ENCODE assay signal across 18 cellular contexts in the genomic region with DNA sequence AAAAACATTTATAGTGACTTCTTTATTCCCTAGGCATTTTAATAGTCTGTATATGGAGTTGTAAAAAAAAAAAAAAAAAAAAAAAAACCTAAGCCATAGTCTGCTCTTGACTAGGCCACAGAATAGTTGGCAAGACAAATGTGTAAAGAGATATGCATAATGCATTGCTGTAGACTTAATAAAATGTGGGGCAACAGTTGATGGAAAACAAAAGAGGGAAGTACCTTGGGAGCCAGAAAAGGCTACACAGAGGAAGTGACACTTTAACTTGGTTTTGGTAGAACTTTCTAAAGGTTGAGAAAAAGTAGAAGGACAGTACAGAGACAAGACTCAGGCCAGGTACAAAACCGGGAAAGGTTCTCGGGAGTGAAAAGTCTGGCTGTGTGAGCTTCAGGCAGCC.
"Had no signal": no experiment of that assay in that cellular context is flagged by ENCODE, and none has a peak within 500 bp of the region (broad histone marks: within the 10 kb centered on the region; RNA-seq: fewer than 3 reads in every experiment).

No MANE protein-coding gene starts in this region.

- ATAC-seq: activated CD4-positive, CD25-positive, alpha-beta regulatory T cell treated with anti-CD3 and anti-CD28 coated beads, Interleukin-2, amount 50 U/mL, for 24 hours; body of pancreas; naive thymus-derived CD4-positive, alpha-beta T cell; stimulated activated naive CD8-positive, alpha-beta T cell treated with anti-CD3 and anti-CD28 coated beads, Interleukin-15, amount 100 ng/mL, for 72 hours had no signal

- FAIRE-seq: TTC549 had no signal

- DNase-seq: activated CD4-positive, alpha-beta T cell treated with anti-CD3 and anti-CD28 coated beads, Interleukin-2, amount 50 U/mL, for 4 hours; activated effector memory CD4-positive, alpha-beta T cell treated with Interleukin-2 at 50 U/mL for 16 hours; activated T-cell treated with anti-CD3 and anti-CD28 coated beads, Interleukin-2, amount 50 U/mL, for 1 hour; amniotic stem cell; body of pancreas; cortex of kidney; effector memory CD4-positive, alpha-beta T cell; glutamatergic neuron; naive thymus-derived CD4-positive, alpha-beta T cell; retina; stimulated activated CD4-positive, alpha-beta T cell treated with anti-CD3 and anti-CD28 coated beads, Interleukin-4, amount 100 ng/mL, for 4 hours; stimulated activated naive CD8-positive, alpha-beta T cell treated with anti-CD3 and anti-CD28 coated beads, Interleukin-15, amount 100 ng/mL, for 72 hours had no signal

- H3K4me3 ChIP-seq: body of pancreas, lung, thoracic aorta had no signal

- H3K4me1 ChIP-seq: body of pancreas had no signal

- H3K27ac ChIP-seq: body of pancreas, epithelial cell of prostate, neutrophil, thoracic aorta had no signal

- H3K36me3 ChIP-seq: neutrophil, thoracic aorta had no signal

- H3K27me3 ChIP-seq: body of pancreas, neutrophil had no signal

- H3K9me3 ChIP-seq: body of pancreas, neutrophil, thoracic aorta had no signal
